ENCODE assay signal across 8 cellular contexts in genomic region chr17:46979023-46979870, GRCh38. TPM values are rescaled to one million over a fixed set of nuclear protein-coding genes. Genes with fewer than 3 reads are reported as not detected.
DNase-seq lines count a peak whose midpoint lies in the region; ATAC-seq, FAIRE-seq and TF ChIP-seq lines count a peak whose summit lies in the region.

Gene RPRML, minus strand, starts transcription at chr17:46979253. Its CDS starts 246 bp downstream, at chr17:46979007.

- peaks cover 22% of the 10 kb centered on the region for H3K4me1 ChIP-seq in body of pancreas

- no peak for FAIRE-seq in H54 (lab: Jason Lieb, UNC)
- FAIRE-seq in D721Med (lab: Jason Lieb, UNC): no peak

- in situ Hi-C loops in ACHN (cut with HindIII; ENCODE audit: low pct_ligation_motif_present, low pct_unique_long_range_greater_than_20kb, low sequenced_read_pairs): no loop called here

- no peaks in the 10 kb centered on the region for H3K9me3 ChIP-seq in body of pancreas

- TF ChIP-seq CTCF in body of pancreas (IDR thresholded peaks at IDR 0.05) (no peak), D721Med (IDR thresholded peaks at IDR 0.05; ENCODE audit: insufficient read depth, missing control alignments) (no peak)

- DNase-seq in ACHN (peak; percentile 50), H54 (ENCODE audit: insufficient read length, low spot score) (peak; percentile 78), RPMI8226 (peak; percentile 40), body of pancreas (peak; percentile 37 to 47 (median 40)), islet precursor cell (peak; percentile 85), D721Med (ENCODE audit: insufficient read length, low spot score) (no peak)
- DNase-seq in stimulated activated CD4-positive, alpha-beta T cell treated with anti-CD3 and anti-CD28 coated beads, Interleukin-1b, Interleukin-23, amount 100 ng/mL, for 48 hours: peak; percentile 32

- ATAC-seq in body of pancreas (peak; percentile 57), GM18873 (IDR thresholded peaks at IDR 0.05; ENCODE audit: low FRiP score, unreplicated experiment) (no peak)

- TF ChIP-seq POLR2A in H54 (IDR thresholded peaks at IDR 0.05; ENCODE audit: low read depth, low read length): no peak; the same call in 1 of the 2 replicates
- peak in 2 of 3 donors; percentile 22 to 30 for TF ChIP-seq POLR2A in body of pancreas (IDR thresholded peaks at IDR 0.05)

- peak within 1 kb of the TSS in 1 of 2 donors; percentile 7 for H3K4me3 ChIP-seq in body of pancreas

- H3K36me3 ChIP-seq in body of pancreas (replicated peaks in 1 of 2; ENCODE audit: insufficient read depth in 1 of 2, low read depth in 2 of 2): no peaks in the 10 kb centered on the region

- 1 to 8% methylated on average over 13 to 46 of the region's 73 CpGs for WGBS in body of pancreas, 2 donors

- H3K27me3 ChIP-seq in body of pancreas: peaks cover 3 to 10% of the 10 kb centered on the region in 2 donors

- no peak within 1 kb of the TSS for H3K27ac ChIP-seq in body of pancreas

- intact Hi-C loops in body of pancreas (cut with DNase I): no loop called here

RNA-seq across cellular contexts. Expression of gene RPRML, which starts in this region (rescaled TPM):
- 1 to 10 TPM in 1 of 2 donors, not detected in 1; 1.3 TPM for total RNA-seq in body of pancreas
